ENCODE assay signal across 12 cellular contexts in the genomic region with DNA sequence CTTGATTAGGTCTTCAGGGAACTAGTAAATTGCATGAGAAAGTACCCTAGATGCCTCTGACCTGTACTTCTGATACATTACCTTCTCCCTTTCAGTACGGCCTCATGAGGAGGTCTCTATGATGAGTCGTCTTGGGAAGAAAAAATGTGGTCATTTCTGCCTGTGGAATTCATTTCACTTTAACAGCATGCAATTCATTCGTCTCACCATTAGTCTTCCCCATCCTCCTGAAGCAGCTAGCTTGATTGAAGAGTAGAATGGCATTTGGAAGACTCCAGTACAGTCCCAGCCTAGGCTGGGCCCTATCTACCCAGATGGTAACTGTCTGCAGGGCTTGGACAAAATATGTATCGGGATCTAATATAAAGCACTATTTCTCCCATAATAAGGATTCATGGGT. TPM values are rescaled to one million over a fixed set of nuclear protein-coding genes. Genes with fewer than 3 reads are reported as not detected.
DNase-seq lines count a peak whose midpoint lies in the region; ATAC-seq, FAIRE-seq and TF ChIP-seq lines count a peak whose summit lies in the region.
"Had no signal": no experiment of that assay in that cellular context is flagged by ENCODE, and none has a peak within 500 bp of the region (broad histone marks: within the 10 kb centered on the region; RNA-seq: fewer than 3 reads in every experiment).

No MANE protein-coding gene starts in this region.

- H3K9me3 Mint-ChIP-seq in activated CD8-positive, alpha-beta T cell treated with anti-CD3 and anti-CD28 coated beads for 36 hours = no peaks in the 10 kb centered on the region
- H3K9me3 Mint-ChIP-seq in activated CD8-positive, alpha-beta T cell treated with anti-CD3 and anti-CD28 coated beads, Interleukin-2, amount 10 ng/mL, durations not matched to agents 7 days and 5 days (ENCODE audit: insufficient read depth) = no peaks in the 10 kb centered on the region
- H3K9me3 Mint-ChIP-seq in stimulated activated effector memory CD8-positive, alpha-beta T cell treated with anti-CD3 and anti-CD28 coated beads, Interleukin-12 subunit alpha, Interleukin-12 subunit beta, amount 100 ng/mL, for 72 hours = no peaks in the 10 kb centered on the region

- POLR2A ChIA-PET in activated CD8-positive, alpha-beta T cell treated with anti-CD3 and anti-CD28 coated beads for 36 hours (lab: Charles Lee) = no interaction called here
- POLR2A ChIA-PET in activated CD8-positive, alpha-beta T cell treated with anti-CD3 and anti-CD28 coated beads, Interleukin-2, amount 10 ng/mL, durations not matched to agents 7 days and 5 days (lab: Charles Lee) = no interaction called here

- FAIRE-seq in HTR-8/SVneo (lab: Jason Lieb, UNC) = no peak

- ATAC-seq in activated CD8-positive, alpha-beta T cell treated with anti-CD3 and anti-CD28 coated beads for 36 hours = peak; percentile 27
- ATAC-seq in activated CD8-positive, alpha-beta T cell treated with anti-CD3 and anti-CD28 coated beads, Interleukin-2, amount 10 ng/mL, durations not matched to agents 7 days and 5 days = no peak
- ATAC-seq in stimulated activated effector memory CD8-positive, alpha-beta T cell treated with anti-CD3 and anti-CD28 coated beads, Interleukin-12 subunit alpha, Interleukin-12 subunit beta, amount 100 ng/mL, for 72 hours = peak; percentile 19
- ATAC-seq in GM21515 (IDR thresholded peaks at IDR 0.05; ENCODE audit: unreplicated experiment) = no peak

- intact Hi-C loops in activated CD8-positive, alpha-beta T cell treated with anti-CD3 and anti-CD28 coated beads for 36 hours (cut with micrococcal nuclease) = loop anchor here (5.0 kb wide), 1 partner anchor 1445 kb away; no protein-coding TSS in a partner anchor

- H3K4me1 Mint-ChIP-seq in activated CD8-positive, alpha-beta T cell treated with anti-CD3 and anti-CD28 coated beads for 36 hours (ENCODE audit: low read depth) = no peaks in the 10 kb centered on the region
- no peaks in the 10 kb centered on the region for H3K4me1 Mint-ChIP-seq in activated CD8-positive, alpha-beta T cell treated with anti-CD3 and anti-CD28 coated beads, Interleukin-2, amount 10 ng/mL, durations not matched to agents 7 days and 5 days (ENCODE audit: low read depth)
- no peaks in the 10 kb centered on the region for H3K4me1 Mint-ChIP-seq in stimulated activated effector memory CD8-positive, alpha-beta T cell treated with anti-CD3 and anti-CD28 coated beads, Interleukin-12 subunit alpha, Interleukin-12 subunit beta, amount 100 ng/mL, for 72 hours

- no peak for TF ChIP-seq CTCF in activated CD8-positive, alpha-beta T cell treated with anti-CD3 and anti-CD28 coated beads for 36 hours (IDR thresholded peaks at IDR 0.05)

- no peaks in the 10 kb centered on the region for H3K36me3 Mint-ChIP-seq in activated CD8-positive, alpha-beta T cell treated with anti-CD3 and anti-CD28 coated beads for 36 hours (ENCODE audit: low read depth)
- H3K36me3 Mint-ChIP-seq in activated CD8-positive, alpha-beta T cell treated with anti-CD3 and anti-CD28 coated beads, Interleukin-2, amount 10 ng/mL, durations not matched to agents 7 days and 5 days (ENCODE audit: low read depth) = no peaks in the 10 kb centered on the region
- H3K36me3 Mint-ChIP-seq in stimulated activated effector memory CD8-positive, alpha-beta T cell treated with anti-CD3 and anti-CD28 coated beads, Interleukin-12 subunit alpha, Interleukin-12 subunit beta, amount 100 ng/mL, for 72 hours = no peaks in the 10 kb centered on the region

- no peak overlapping the region for H3K4me3 Mint-ChIP-seq in activated CD8-positive, alpha-beta T cell treated with anti-CD3 and anti-CD28 coated beads for 36 hours
- H3K4me3 Mint-ChIP-seq in activated CD8-positive, alpha-beta T cell treated with anti-CD3 and anti-CD28 coated beads, Interleukin-2, amount 10 ng/mL, durations not matched to agents 7 days and 5 days = no peak overlapping the region
- H3K4me3 Mint-ChIP-seq in stimulated activated effector memory CD8-positive, alpha-beta T cell treated with anti-CD3 and anti-CD28 coated beads, Interleukin-12 subunit alpha, Interleukin-12 subunit beta, amount 100 ng/mL, for 72 hours = no peak overlapping the region

- no peak overlapping the region for H3K27ac Mint-ChIP-seq in activated CD8-positive, alpha-beta T cell treated with anti-CD3 and anti-CD28 coated beads for 36 hours
- no peak overlapping the region for H3K27ac Mint-ChIP-seq in activated CD8-positive, alpha-beta T cell treated with anti-CD3 and anti-CD28 coated beads, Interleukin-2, amount 10 ng/mL, durations not matched to agents 7 days and 5 days
- no peak overlapping the region for H3K27ac Mint-ChIP-seq in stimulated activated effector memory CD8-positive, alpha-beta T cell treated with anti-CD3 and anti-CD28 coated beads, Interleukin-12 subunit alpha, Interleukin-12 subunit beta, amount 100 ng/mL, for 72 hours

- CTCF ChIA-PET in activated CD8-positive, alpha-beta T cell treated with anti-CD3 and anti-CD28 coated beads for 36 hours (lab: Charles Lee) = interaction anchor here (1.4 kb wide), 1 partner anchor 9 kb away, joined by 3 read pairs; no protein-coding TSS in a partner anchor
- CTCF ChIA-PET in activated CD8-positive, alpha-beta T cell treated with anti-CD3 and anti-CD28 coated beads, Interleukin-2, amount 10 ng/mL, durations not matched to agents 7 days and 5 days (lab: Charles Lee) = no interaction called here

- DNase-seq in activated CD8-positive, alpha-beta T cell treated with anti-CD3 and anti-CD28 coated beads for 36 hours = no peak
- no peak for DNase-seq in activated CD8-positive, alpha-beta T cell treated with anti-CD3 and anti-CD28 coated beads, Interleukin-2, amount 10 ng/mL, durations not matched to agents 7 days and 5 days
- DNase-seq in NAMALWA (ENCODE audit: low spot score) (peak; percentile 13), dermis blood vessel endothelial cell (peak; percentile 7), HTR-8/SVneo (ENCODE audit: insufficient read length, low spot score) (no peak), NCI-H1417 treated with DMSO at 0.1 percent for 48 hours (lab: John Stamatoyannopoulos, UW) (no peak)
- no peak for DNase-seq in stimulated activated effector memory CD8-positive, alpha-beta T cell treated with anti-CD3 and anti-CD28 coated beads, Interleukin-12 subunit alpha, Interleukin-12 subunit beta, amount 100 ng/mL, for 72 hours (ENCODE audit: low spot score in 2 of 2)
- DNase-seq: activated CD4-positive, CD25-positive, alpha-beta regulatory T cell; colonic mucosa; NCI-H2029; RPMI8226 had no signal

- H3K27me3 Mint-ChIP-seq in activated CD8-positive, alpha-beta T cell treated with anti-CD3 and anti-CD28 coated beads for 36 hours = peaks cover 2% of the 10 kb centered on the region
- H3K27me3 Mint-ChIP-seq in activated CD8-positive, alpha-beta T cell treated with anti-CD3 and anti-CD28 coated beads, Interleukin-2, amount 10 ng/mL, durations not matched to agents 7 days and 5 days (ENCODE audit: low read depth) = no peaks in the 10 kb centered on the region

RNA-seq across cellular contexts. Expression of a gene that starts 52.1 kb away (rescaled TPM):
- 10 to 100 TPM; 39.7 to 51.4 TPM for total RNA-seq in activated CD8-positive, alpha-beta T cell treated with anti-CD3 and anti-CD28 coated beads for 36 hours
- total RNA-seq in activated CD8-positive, alpha-beta T cell treated with anti-CD3 and anti-CD28 coated beads, Interleukin-2, amount 10 ng/mL, durations not matched to agents 7 days and 5 days = 10 to 100 TPM; 51.8 to 53.3 TPM
- total RNA-seq in dermis blood vessel endothelial cell = 81.1 and 94.6 TPM in 2 replicates

Comparison
In these comparisons a context has a peak if more than half of its experiments do, and no peak if none do; other contexts are left out.
1. ATAC-seq: peak in activated CD8-positive, alpha-beta T cell treated with anti-CD3 and anti-CD28 coated beads for 36 hours (single experiment) and stimulated activated effector memory CD8-positive, alpha-beta T cell treated with anti-CD3 and anti-CD28 coated beads, Interleukin-12 subunit alpha, Interleukin-12 subunit beta, amount 100 ng/mL, for 72 hours (single experiment); none in activated CD8-positive, alpha-beta T cell treated with anti-CD3 and anti-CD28 coated beads, Interleukin-2, amount 10 ng/mL, durations not matched to agents 7 days and 5 days (single experiment) and GM21515 (single experiment).
2. DNase-seq: peak in NAMALWA (single experiment) and dermis blood vessel endothelial cell (single experiment); none in activated CD8-positive, alpha-beta T cell treated with anti-CD3 and anti-CD28 coated beads for 36 hours (single experiment), activated CD8-positive, alpha-beta T cell treated with anti-CD3 and anti-CD28 coated beads, Interleukin-2, amount 10 ng/mL, durations not matched to agents 7 days and 5 days (single experiment), stimulated activated effector memory CD8-positive, alpha-beta T cell treated with anti-CD3 and anti-CD28 coated beads, Interleukin-12 subunit alpha, Interleukin-12 subunit beta, amount 100 ng/mL, for 72 hours (0 of 2), HTR-8/SVneo (single experiment) and NCI-H1417 treated with DMSO at 0.1 percent for 48 hours (single experiment).